ENCODE assay signal across 12 cellular contexts in the genomic region with DNA sequence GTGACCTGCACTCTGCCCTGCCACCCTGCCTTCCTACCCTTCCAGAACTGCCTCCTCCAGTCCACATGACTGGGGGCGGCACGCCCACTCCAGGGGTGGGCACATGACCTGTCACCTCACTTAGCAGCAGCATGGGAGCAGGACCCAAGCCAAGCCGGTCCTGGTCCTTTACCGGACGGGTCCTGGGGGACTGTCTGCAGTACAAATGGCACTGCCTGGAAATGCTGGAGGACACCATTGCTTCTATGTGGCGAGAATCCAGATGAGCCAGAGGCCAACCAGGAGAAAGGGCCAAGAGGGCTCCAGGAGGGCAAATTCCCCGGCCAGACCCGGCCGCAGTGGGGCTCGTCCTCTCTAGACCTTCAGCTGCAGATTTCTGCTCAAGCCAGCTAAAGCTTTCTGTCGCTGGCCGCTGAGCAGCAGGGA. TPM values are rescaled to one million over a fixed set of nuclear protein-coding genes. Genes with fewer than 3 reads are reported as not detected.
DNase-seq lines count a peak whose midpoint lies in the region; ATAC-seq and TF ChIP-seq lines count a peak whose summit lies in the region.
"Had no signal": no experiment of that assay in that cellular context is flagged by ENCODE, and none has a peak within 500 bp of the region (broad histone marks: within the 10 kb centered on the region; RNA-seq: fewer than 3 reads in every experiment).

No MANE protein-coding gene starts in this region.

- no peaks in the 10 kb centered on the region for H3K9me3 ChIP-seq in CD8-positive, alpha-beta memory T cell (ENCODE audit: low read length)
- no peaks in the 10 kb centered on the region for H3K9me3 ChIP-seq in psoas muscle

- 35 to 47% (median 36%) methylated on average over 12 of the region's 12 CpGs for WGBS in psoas muscle, 3 donors

- no peak for DNase-seq in CD8-positive, alpha-beta memory T cell
- DNase-seq in activated B cell treated with CpG ODN at 0.5 μM for 24 hours (no peak), glutamatergic neuron (no peak), psoas muscle (no peak), SKM-1 treated with dmso at 0.1 percent for 144 hours (lab: John Stamatoyannopoulos, UW; ENCODE audit: unreplicated experiment) (no peak), NCI-H146 (lab: John Stamatoyannopoulos, UW) (no peak)
- DNase-seq: effector memory CD4-positive, alpha-beta T cell; NCI-H1417 had no signal

- H3K9me3 Mint-ChIP-seq in CD8-positive, alpha-beta memory T cell: peaks cover 0 to 2% (median 0%) of the 10 kb centered on the region in 5 donors
- H3K9me3 Mint-ChIP-seq in activated B cell treated with CpG ODN at 0.5 μM for 24 hours (no peaks in the 10 kb centered on the region), glutamatergic neuron (ENCODE audit: unreplicated experiment) (peaks cover 5% of the 10 kb centered on the region)

- peak overlapping the region; percentile 79 to 99 (median 88) for H3K27ac Mint-ChIP-seq in CD8-positive, alpha-beta memory T cell
- H3K27ac Mint-ChIP-seq in activated B cell treated with CpG ODN at 0.5 μM for 24 hours (peak overlapping the region; percentile 50), glutamatergic neuron (ENCODE audit: unreplicated experiment) (peak overlapping the region; percentile 62)

- TF ChIP-seq CTCF in activated B cell treated with CpG ODN at 0.5 μM for 24 hours (IDR thresholded peaks at IDR 0.05): no peak
- TF ChIP-seq CTCF in glutamatergic neuron (IDR thresholded peaks at IDR 0.05; ENCODE audit: partially characterized antibody, unreplicated experiment): no peak
- no peak for TF ChIP-seq CTCF in psoas muscle (IDR thresholded peaks at IDR 0.05)

- H3K27me3 ChIP-seq in CD8-positive, alpha-beta memory T cell (ENCODE audit: insufficient read depth, low read length, poor library complexity, severe bottlenecking): no peaks in the 10 kb centered on the region
- H3K27me3 ChIP-seq in psoas muscle (ENCODE audit: insufficient read depth in 3 of 3, low read length in 2 of 3): no peaks in the 10 kb centered on the region

- POLR2A ChIA-PET in CD8-positive, alpha-beta memory T cell (lab: Charles Lee): no interaction called here
- POLR2A ChIA-PET in activated B cell treated with CpG ODN at 0.5 μM for 24 hours (lab: Charles Lee): no interaction called here

- H3K4me3 Mint-ChIP-seq in CD8-positive, alpha-beta memory T cell: peak overlapping the region in 4 of 7 donors; percentile 8 to 72 (median 58)
- H3K4me3 Mint-ChIP-seq in activated B cell treated with CpG ODN at 0.5 μM for 24 hours (no peak overlapping the region), glutamatergic neuron (ENCODE audit: unreplicated experiment) (peak overlapping the region; percentile 44)

- H3K27ac ChIP-seq in CD8-positive, alpha-beta memory T cell (ENCODE audit: low read depth, low read length): no peak overlapping the region
- peak overlapping the region; percentile 16 for H3K27ac ChIP-seq in psoas muscle
- H3K27ac ChIP-seq: KMS-11 had no signal

- no peaks in the 10 kb centered on the region for H3K36me3 Mint-ChIP-seq in CD8-positive, alpha-beta memory T cell
- H3K36me3 Mint-ChIP-seq in activated B cell treated with CpG ODN at 0.5 μM for 24 hours (ENCODE audit: low read depth): no peaks in the 10 kb centered on the region
- no peaks in the 10 kb centered on the region for H3K36me3 Mint-ChIP-seq in glutamatergic neuron (ENCODE audit: unreplicated experiment)

- ATAC-seq in activated B cell treated with CpG ODN at 0.5 μM for 24 hours (ENCODE audit: low read depth) (no peak), psoas muscle (peak in 2 of 4 donors; percentile 21 to 49), GM21515 (IDR thresholded peaks at IDR 0.05; ENCODE audit: unreplicated experiment) (no peak), GM19397 (IDR thresholded peaks at IDR 0.05; ENCODE audit: unreplicated experiment) (no peak)

- H3K27me3 Mint-ChIP-seq in CD8-positive, alpha-beta memory T cell: no peaks in the 10 kb centered on the region
- H3K27me3 Mint-ChIP-seq in activated B cell treated with CpG ODN at 0.5 μM for 24 hours (no peaks in the 10 kb centered on the region), glutamatergic neuron (ENCODE audit: unreplicated experiment) (peaks cover 5% of the 10 kb centered on the region)

- peaks cover 20% of the 10 kb centered on the region for H3K4me1 ChIP-seq in CD8-positive, alpha-beta memory T cell (ENCODE audit: insufficient read depth, low read length)
- H3K4me1 ChIP-seq in psoas muscle: peaks cover 12% of the 10 kb centered on the region

- H3K4me3 ChIP-seq in CD8-positive, alpha-beta memory T cell (ENCODE audit: low read length): no peak overlapping the region
- H3K4me3 ChIP-seq in psoas muscle: no peak overlapping the region
- H3K4me3 ChIP-seq: lung had no signal

- CTCF ChIA-PET in CD8-positive, alpha-beta memory T cell (lab: Charles Lee): interaction anchor here (1.3 to 3.6 kb wide), 3 partner anchors 25 to 130 kb away, joined by 3 to 15 read pairs (median 3); partner anchors contain the start of gene ITPK1
- CTCF ChIA-PET in activated B cell treated with CpG ODN at 0.5 μM for 24 hours (lab: Charles Lee): no interaction called here

- H3K36me3 ChIP-seq in CD8-positive, alpha-beta memory T cell (ENCODE audit: insufficient read depth, low read length): no peaks in the 10 kb centered on the region
- H3K36me3 ChIP-seq in psoas muscle (ENCODE audit: insufficient read depth in 1 of 2, low read depth in 1 of 2): no peaks in the 10 kb centered on the region

- intact Hi-C loops in activated B cell treated with CpG ODN at 0.5 μM for 24 hours (cut with micrococcal nuclease): no loop called here
- intact Hi-C loops in psoas muscle (cut with DNase I): no loop called here

- peaks cover 54 to 86% (median 61%) of the 10 kb centered on the region in 3 donors for H3K4me1 Mint-ChIP-seq in CD8-positive, alpha-beta memory T cell
- peaks cover 45% of the 10 kb centered on the region for H3K4me1 Mint-ChIP-seq in activated B cell treated with CpG ODN at 0.5 μM for 24 hours
- peaks cover 31% of the 10 kb centered on the region for H3K4me1 Mint-ChIP-seq in glutamatergic neuron (ENCODE audit: low read depth, unreplicated experiment)

RNA-seq across cellular contexts. Expression of gene ITPK1, which starts 33.1 kb away (rescaled TPM):
- total RNA-seq in CD8-positive, alpha-beta memory T cell: 10 to 100 TPM; 66.1 to 75.1 TPM
- polyA plus RNA-seq in CD8-positive, alpha-beta memory T cell: 40.4 TPM
- 43.0 and 50.4 TPM in 2 replicates for total RNA-seq in activated B cell treated with CpG ODN at 0.5 μM for 24 hours
- total RNA-seq in glutamatergic neuron (ENCODE audit: unreplicated experiment): 132 TPM
- 10 to 100 TPM; 33.7 to 51.0 (median 45.6) TPM for total RNA-seq in psoas muscle
- 10 to 100 TPM; 30.0 to 61.1 (median 32.5) TPM for polyA plus RNA-seq in psoas muscle
